1 cellular context compared by ENCODE assay signal in the genomic region with DNA sequence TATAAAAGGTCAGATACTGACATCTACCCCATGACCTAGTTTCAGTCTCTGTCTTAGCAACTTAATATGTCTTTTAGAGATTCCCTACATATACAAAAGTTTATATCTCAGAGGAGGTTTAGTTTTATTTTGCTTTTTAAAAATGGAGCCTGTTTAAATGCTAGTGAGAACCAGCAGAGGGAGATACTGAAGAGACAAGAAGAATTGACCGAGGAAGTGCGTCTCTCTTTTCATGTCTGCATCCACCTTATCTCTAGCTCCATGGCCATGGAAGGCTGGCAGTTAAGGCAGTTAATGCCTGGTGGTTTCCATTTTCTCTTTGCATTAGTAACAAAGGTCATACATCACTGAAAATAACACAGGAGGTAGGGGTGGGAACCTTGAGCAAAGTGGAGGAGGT.
TF ChIP-seq lines count a peak whose summit lies in the region.

No MANE protein-coding gene starts in this region.

TF ChIP-seq in GM12878, 131 proteins besides CTCF, POLR2A, EP300 and RAD21:
- TF ChIP-seq POU2F2 (IDR thresholded peaks at IDR 0.05; ENCODE audit: borderline replicate concordance, low read depth, low read length): no peak
- no peak for TF ChIP-seq KLF5 (IDR thresholded peaks at IDR 0.05; ENCODE audit: partially characterized antibody)
- TF ChIP-seq, protein P1, sequence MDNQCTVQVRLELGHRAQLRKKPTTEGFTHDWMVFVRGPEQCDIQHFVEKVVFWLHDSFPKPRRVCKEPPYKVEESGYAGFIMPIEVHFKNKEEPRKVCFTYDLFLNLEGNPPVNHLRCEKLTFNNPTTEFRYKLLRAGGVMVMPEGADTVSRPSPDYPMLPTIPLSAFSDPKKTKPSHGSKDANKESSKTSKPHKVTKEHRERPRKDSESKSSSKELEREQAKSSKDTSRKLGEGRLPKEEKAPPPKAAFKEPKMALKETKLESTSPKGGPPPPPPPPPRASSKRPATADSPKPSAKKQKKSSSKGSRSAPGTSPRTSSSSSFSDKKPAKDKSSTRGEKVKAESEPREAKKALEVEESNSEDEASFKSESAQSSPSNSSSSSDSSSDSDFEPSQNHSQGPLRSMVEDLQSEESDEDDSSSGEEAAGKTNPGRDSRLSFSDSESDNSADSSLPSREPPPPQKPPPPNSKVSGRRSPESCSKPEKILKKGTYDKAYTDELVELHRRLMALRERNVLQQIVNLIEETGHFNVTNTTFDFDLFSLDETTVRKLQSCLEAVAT (IDR thresholded peaks at IDR 0.05): no peak
- TF ChIP-seq, protein P2, sequence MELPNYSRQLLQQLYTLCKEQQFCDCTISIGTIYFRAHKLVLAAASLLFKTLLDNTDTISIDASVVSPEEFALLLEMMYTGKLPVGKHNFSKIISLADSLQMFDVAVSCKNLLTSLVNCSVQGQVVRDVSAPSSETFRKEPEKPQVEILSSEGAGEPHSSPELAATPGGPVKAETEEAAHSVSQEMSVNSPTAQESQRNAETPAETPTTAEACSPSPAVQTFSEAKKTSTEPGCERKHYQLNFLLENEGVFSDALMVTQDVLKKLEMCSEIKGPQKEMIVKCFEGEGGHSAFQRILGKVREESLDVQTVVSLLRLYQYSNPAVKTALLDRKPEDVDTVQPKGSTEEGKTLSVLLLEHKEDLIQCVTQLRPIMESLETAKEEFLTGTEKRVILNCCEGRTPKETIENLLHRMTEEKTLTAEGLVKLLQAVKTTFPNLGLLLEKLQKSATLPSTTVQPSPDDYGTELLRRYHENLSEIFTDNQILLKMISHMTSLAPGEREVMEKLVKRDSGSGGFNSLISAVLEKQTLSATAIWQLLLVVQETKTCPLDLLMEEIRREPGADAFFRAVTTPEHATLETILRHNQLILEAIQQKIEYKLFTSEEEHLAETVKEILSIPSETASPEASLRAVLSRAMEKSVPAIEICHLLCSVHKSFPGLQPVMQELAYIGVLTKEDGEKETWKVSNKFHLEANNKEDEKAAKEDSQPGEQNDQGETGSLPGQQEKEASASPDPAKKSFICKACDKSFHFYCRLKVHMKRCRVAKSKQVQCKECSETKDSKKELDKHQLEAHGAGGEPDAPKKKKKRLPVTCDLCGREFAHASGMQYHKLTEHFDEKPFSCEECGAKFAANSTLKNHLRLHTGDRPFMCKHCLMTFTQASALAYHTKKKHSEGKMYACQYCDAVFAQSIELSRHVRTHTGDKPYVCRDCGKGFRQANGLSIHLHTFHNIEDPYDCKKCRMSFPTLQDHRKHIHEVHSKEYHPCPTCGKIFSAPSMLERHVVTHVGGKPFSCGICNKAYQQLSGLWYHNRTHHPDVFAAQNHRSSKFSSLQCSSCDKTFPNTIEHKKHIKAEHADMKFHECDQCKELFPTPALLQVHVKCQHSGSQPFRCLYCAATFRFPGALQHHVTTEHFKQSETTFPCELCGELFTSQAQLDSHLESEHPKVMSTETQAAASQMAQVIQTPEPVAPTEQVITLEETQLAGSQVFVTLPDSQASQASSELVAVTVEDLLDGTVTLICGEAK (IDR thresholded peaks at IDR 0.05; ENCODE audit: borderline replicate concordance): no peak
- TF ChIP-seq, protein P3, sequence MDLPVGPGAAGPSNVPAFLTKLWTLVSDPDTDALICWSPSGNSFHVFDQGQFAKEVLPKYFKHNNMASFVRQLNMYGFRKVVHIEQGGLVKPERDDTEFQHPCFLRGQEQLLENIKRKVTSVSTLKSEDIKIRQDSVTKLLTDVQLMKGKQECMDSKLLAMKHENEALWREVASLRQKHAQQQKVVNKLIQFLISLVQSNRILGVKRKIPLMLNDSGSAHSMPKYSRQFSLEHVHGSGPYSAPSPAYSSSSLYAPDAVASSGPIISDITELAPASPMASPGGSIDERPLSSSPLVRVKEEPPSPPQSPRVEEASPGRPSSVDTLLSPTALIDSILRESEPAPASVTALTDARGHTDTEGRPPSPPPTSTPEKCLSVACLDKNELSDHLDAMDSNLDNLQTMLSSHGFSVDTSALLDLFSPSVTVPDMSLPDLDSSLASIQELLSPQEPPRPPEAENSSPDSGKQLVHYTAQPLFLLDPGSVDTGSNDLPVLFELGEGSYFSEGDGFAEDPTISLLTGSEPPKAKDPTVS (IDR thresholded peaks at IDR 0.05; ENCODE audit: low read depth, low read length): no peak
- no peak for TF ChIP-seq MTA2 (IDR thresholded peaks at IDR 0.05; ENCODE audit: low read depth)
- TF ChIP-seq FOXM1 (IDR thresholded peaks at IDR 0.05; ENCODE audit: low read depth, low read length): no peak
- TF ChIP-seq SMC3 (IDR thresholded peaks at IDR 0.05; ENCODE audit: borderline replicate concordance, low read length): peak; percentile 39; the same call in 1 of the 2 replicates
- peak; percentile 78 for TF ChIP-seq YY1 (IDR thresholded peaks at IDR 0.05; ENCODE audit: low read depth, low read length)
